Comparison of ENCODE assay signal across 20 cellular contexts in genomic region chr2:170881840-170882239, GRCh38.
"Had no signal": no experiment of that assay in that cellular context is flagged by ENCODE, and none has a peak within 500 bp of the region (broad histone marks: within the 10 kb centered on the region; RNA-seq: fewer than 3 reads in every experiment).

No MANE protein-coding gene starts in this region.

- DNase-seq: natural killer cell; occipital lobe; ovary; posterior cingulate gyrus; psoas muscle; right cardiac atrium; right lobe of liver; sigmoid colon; small intestine; stimulated activated CD4-positive, alpha-beta T cell treated with anti-CD3 and anti-CD28 coated beads, Interleukin-15, amount 100 ng/mL, for 24 hours; stimulated activated CD4-positive, alpha-beta T cell treated with anti-CD3 and anti-CD28 coated beads, Interleukin-2, amount 100 ng/mL, for 24 hours; stimulated activated CD4-positive, alpha-beta T cell treated with anti-CD3 and anti-CD28 coated beads, Interleukin-2, amount 100 ng/mL, for 48 hours; stimulated activated CD4-positive, alpha-beta T cell treated with anti-CD3 and anti-CD28 coated beads, Interleukin-4, amount 100 ng/mL, for 24 hours; stimulated activated naive B cell treated with anti-CD40 and anti-IgM and Interleukin-4, amounts not matched to agents 10 μg/mL and 1 μg/mL and 100 μg/mL, for 72 hours; stimulated activated naive CD4-positive, alpha-beta T cell treated with Interleukin-2 at 50 U/mL for 16 hours; stomach; thyroid gland; trophoblast cell; upper lobe of left lung had no signal

- FAIRE-seq: small intestine, urothelium cell line had no signal
